10 cellular contexts compared by ENCODE assay signal in genomic region chr16:4675864-4676786, GRCh38. TPM values are rescaled to one million over a fixed set of nuclear protein-coding genes. Genes with fewer than 3 reads are reported as not detected.
DNase-seq lines count a peak whose midpoint lies in the region; ATAC-seq and TF ChIP-seq lines count a peak whose summit lies in the region.
"Had no signal": no experiment of that assay in that cellular context is flagged by ENCODE, and none has a peak within 500 bp of the region (broad histone marks: within the 10 kb centered on the region; RNA-seq: fewer than 3 reads in every experiment).

No MANE protein-coding gene starts in this region.

- H4K20me1 ChIP-seq in PC-9 (ENCODE audit: insufficient read depth), result no peaks in the 10 kb centered on the region

- H3K27ac ChIP-seq in cardiac muscle cell (peak overlapping the region; percentile 82), thymus (ENCODE audit: low read depth) (peak overlapping the region; percentile 44), PC-9 (no peak overlapping the region)

- H3K9me2 ChIP-seq in PC-9 (ENCODE audit: insufficient read depth), result no peaks in the 10 kb centered on the region

- no peaks in the 10 kb centered on the region for H3K27me3 ChIP-seq in cardiac muscle cell
- no peaks in the 10 kb centered on the region for H3K27me3 ChIP-seq in thymus (ENCODE audit: control insufficient read depth, insufficient read depth)
- H3K27me3 ChIP-seq in PC-9 (ENCODE audit: insufficient read depth, low read depth), result no peaks in the 10 kb centered on the region

- no peaks in the 10 kb centered on the region for H3K9me3 Mint-ChIP-seq in activated T-helper 2 cell treated with anti-CD3 and anti-CD28 coated beads, Interferon-gamma antibody, Interleukin-2, Interleukin-4, amounts not matched to agents 10 μg/mL and 5 μg/mL and 100 μg/mL, durations not matched to agents 14 hours and 24 hours and 36 hours

- H3K79me2 ChIP-seq in PC-9 (ENCODE audit: low read depth), result no peaks in the 10 kb centered on the region

- BruUV-seq in PC-9 (replicated peaks; lab: Mats Ljungman, UMichigan), result no TSS peak

- H3K36me3 ChIP-seq in cardiac muscle cell (peaks cover 3% of the 10 kb centered on the region), thymus (ENCODE audit: control insufficient read depth, insufficient read depth) (peaks cover 42% of the 10 kb centered on the region), PC-9 (ENCODE audit: low read depth) (no peaks in the 10 kb centered on the region)

- H3K4me2 ChIP-seq in PC-9, result no peak overlapping the region

- H3K36me3 Mint-ChIP-seq in activated T-helper 2 cell treated with anti-CD3 and anti-CD28 coated beads, Interferon-gamma antibody, Interleukin-2, Interleukin-4, amounts not matched to agents 10 μg/mL and 5 μg/mL and 100 μg/mL, durations not matched to agents 14 hours and 24 hours and 36 hours (ENCODE audit: low read depth), result peaks cover 29% of the 10 kb centered on the region

- no peak overlapping the region for H3K4me3 ChIP-seq in cardiac muscle cell
- no peak overlapping the region for H3K4me3 ChIP-seq in thymus (ENCODE audit: low read length)
- H3K4me3 ChIP-seq in PC-9, result no peak overlapping the region

- H3K4me1 ChIP-seq in cardiac muscle cell (ENCODE audit: low read depth) (peaks cover 13% of the 10 kb centered on the region), thymus (ENCODE audit: control insufficient read depth, insufficient read depth, low read length) (peaks cover 6% of the 10 kb centered on the region), PC-9 (replicated peaks; ENCODE audit: insufficient read depth) (peaks cover 25% of the 10 kb centered on the region)

- H3K27me3 Mint-ChIP-seq in activated T-helper 2 cell treated with anti-CD3 and anti-CD28 coated beads, Interferon-gamma antibody, Interleukin-2, Interleukin-4, amounts not matched to agents 10 μg/mL and 5 μg/mL and 100 μg/mL, durations not matched to agents 14 hours and 24 hours and 36 hours (ENCODE audit: low read depth), result no peaks in the 10 kb centered on the region

- no peak overlapping the region for H2AFZ ChIP-seq in PC-9

- H3K4me3 Mint-ChIP-seq in activated T-helper 2 cell treated with anti-CD3 and anti-CD28 coated beads, Interferon-gamma antibody, Interleukin-2, Interleukin-4, amounts not matched to agents 10 μg/mL and 5 μg/mL and 100 μg/mL, durations not matched to agents 14 hours and 24 hours and 36 hours (ENCODE audit: low read depth), result peak overlapping the region; percentile 67

- peak in 1 of 2 donors; percentile 46 for DNase-seq in cardiac muscle cell (ENCODE audit: low read depth in 1 of 2, low spot score in 1 of 2)
- DNase-seq in cardiac septum (ENCODE audit: low spot score), result no peak
- DNase-seq in activated T-helper 2 cell treated with anti-CD3 and anti-CD28 coated beads, Interferon-gamma antibody, Interleukin-2, Interleukin-4, amounts not matched to agents 10 μg/mL and 5 μg/mL and 100 μg/mL, durations not matched to agents 14 hours and 24 hours and 36 hours (ENCODE audit: low spot score), result peak; percentile 74
- peak; percentile 53 for DNase-seq in mucosa of gallbladder (ENCODE audit: low spot score)
- DNase-seq in PC-9, result no peak
- no peak for DNase-seq in DMS53 (lab: John Stamatoyannopoulos, UW)
- DNase-seq: ACHN, aorta had no signal

- peaks cover 20% of the 10 kb centered on the region for H3K4me1 Mint-ChIP-seq in activated T-helper 2 cell treated with anti-CD3 and anti-CD28 coated beads, Interferon-gamma antibody, Interleukin-2, Interleukin-4, amounts not matched to agents 10 μg/mL and 5 μg/mL and 100 μg/mL, durations not matched to agents 14 hours and 24 hours and 36 hours (ENCODE audit: low read depth)

- WGBS in thymus, result 46% methylated on average over 23 of the region's 23 CpGs

- intact Hi-C loops in cardiac septum (cut with DNase I), result no loop called here
- intact Hi-C loops in activated T-helper 2 cell treated with anti-CD3 and anti-CD28 coated beads, Interferon-gamma antibody, Interleukin-2, Interleukin-4, amounts not matched to agents 10 μg/mL and 5 μg/mL and 100 μg/mL, durations not matched to agents 14 hours and 24 hours and 36 hours (cut with micrococcal nuclease), result loop anchor here (1.0 to 5.0 kb wide), 2 partner anchors 12 to 139 kb away; partner anchors contain the start of gene CDIP1
- intact Hi-C loops in PC-9 (cut with micrococcal nuclease; ENCODE audit: unreplicated experiment), result no loop called here

- POLR2A ChIA-PET in PC-9 (lab: Charles Lee; ENCODE audit: unreplicated experiment), result no interaction called here

- H3K27ac Mint-ChIP-seq in activated T-helper 2 cell treated with anti-CD3 and anti-CD28 coated beads, Interferon-gamma antibody, Interleukin-2, Interleukin-4, amounts not matched to agents 10 μg/mL and 5 μg/mL and 100 μg/mL, durations not matched to agents 14 hours and 24 hours and 36 hours, result peak overlapping the region; percentile 96

- no peaks in the 10 kb centered on the region for H3K9me3 ChIP-seq in cardiac muscle cell (ENCODE audit: low read depth)
- H3K9me3 ChIP-seq in thymus (ENCODE audit: control insufficient read depth), result no peaks in the 10 kb centered on the region
- H3K9me3 ChIP-seq in PC-9 (ENCODE audit: insufficient read depth, low read depth), result no peaks in the 10 kb centered on the region

- CTCF ChIA-PET in PC-9 (lab: Charles Lee), result no interaction called here

- no peak for ATAC-seq in HG03565 (IDR thresholded peaks at IDR 0.05; ENCODE audit: unreplicated experiment)

- no peak for TF ChIP-seq CTCF in cardiac muscle cell (IDR thresholded peaks at IDR 0.05; ENCODE audit: low read depth, low read length)
- TF ChIP-seq CTCF in PC-9 (conservative IDR thresholded peaks at IDR 0.05), result no peak

- H3F3A ChIP-seq in PC-9 (ENCODE audit: insufficient read depth, low read depth), result peaks cover 28% of the 10 kb centered on the region

RNA-seq across cellular contexts. Expression of gene NUDT16L1, which starts 17.2 kb away (rescaled TPM):
- total RNA-seq in cardiac muscle cell, result 84.4 and 139 TPM in 2 replicates
- polyA plus RNA-seq in cardiac muscle cell, result 141 and 157 TPM in 2 replicates
- total RNA-seq in cardiac septum, result 43.7 TPM
- 34.1 and 35.5 TPM in 2 replicates for total RNA-seq in activated T-helper 2 cell treated with anti-CD3 and anti-CD28 coated beads, Interferon-gamma antibody, Interleukin-2, Interleukin-4, amounts not matched to agents 10 μg/mL and 5 μg/mL and 100 μg/mL, durations not matched to agents 14 hours and 24 hours and 36 hours
- 67.0 TPM for total RNA-seq in mucosa of gallbladder
- 37.1 TPM for polyA plus RNA-seq in thymus
- 25.7 and 37.5 TPM in 2 replicates for total RNA-seq in PC-9 (2021)

RNA-seq across cellular contexts. Expression of gene MGRN1, which starts 51.5 kb away (rescaled TPM):
- 58.2 and 66.6 TPM in 2 replicates for total RNA-seq in cardiac muscle cell
- 42.6 and 47.2 TPM in 2 replicates for polyA plus RNA-seq in cardiac muscle cell
- total RNA-seq in cardiac septum, result 45.3 TPM
- 124 TPM in 2 replicates for total RNA-seq in activated T-helper 2 cell treated with anti-CD3 and anti-CD28 coated beads, Interferon-gamma antibody, Interleukin-2, Interleukin-4, amounts not matched to agents 10 μg/mL and 5 μg/mL and 100 μg/mL, durations not matched to agents 14 hours and 24 hours and 36 hours
- total RNA-seq in mucosa of gallbladder, result 127 TPM
- polyA plus RNA-seq in thymus, result 16.0 TPM
- 67.9 and 70.4 TPM in 2 replicates for total RNA-seq in PC-9 (2021)

RNA-seq across cellular contexts. Expression of gene ANKS3, which starts 57.9 kb away (rescaled TPM):
- total RNA-seq in cardiac muscle cell, result 38.7 and 40.3 TPM in 2 replicates
- 35.2 and 37.6 TPM in 2 replicates for polyA plus RNA-seq in cardiac muscle cell
- total RNA-seq in cardiac septum, result 9.9 TPM
- 18.6 and 20.6 TPM in 2 replicates for total RNA-seq in activated T-helper 2 cell treated with anti-CD3 and anti-CD28 coated beads, Interferon-gamma antibody, Interleukin-2, Interleukin-4, amounts not matched to agents 10 μg/mL and 5 μg/mL and 100 μg/mL, durations not matched to agents 14 hours and 24 hours and 36 hours
- 27.1 TPM for total RNA-seq in mucosa of gallbladder
- polyA plus RNA-seq in thymus, result 34.0 TPM
- 32.8 and 35.0 TPM in 2 replicates for total RNA-seq in PC-9 (2021)

RNA-seq across cellular contexts. Expression of gene DNAAF8, which starts 58.2 kb away (rescaled TPM):
- 0.77 and 1.2 TPM in 2 replicates for total RNA-seq in cardiac muscle cell
- polyA plus RNA-seq in cardiac muscle cell, result 0.07 and 1.2 TPM in 2 replicates
- total RNA-seq in cardiac septum, result 0.65 TPM
- total RNA-seq in activated T-helper 2 cell treated with anti-CD3 and anti-CD28 coated beads, Interferon-gamma antibody, Interleukin-2, Interleukin-4, amounts not matched to agents 10 μg/mL and 5 μg/mL and 100 μg/mL, durations not matched to agents 14 hours and 24 hours and 36 hours, result 0.11 TPM in 1 of 2 replicates, not detected in the other
- 2.5 TPM for total RNA-seq in mucosa of gallbladder
- polyA plus RNA-seq in thymus, result 1.1 TPM
- total RNA-seq in PC-9 (2021), result 1.8 and 2.4 TPM in 2 replicates

Comparison
In these comparisons a context has a peak if more than half of its experiments do, and no peak if none do; other contexts are left out.
1. DNase-seq: peak in activated T-helper 2 cell treated with anti-CD3 and anti-CD28 coated beads, Interferon-gamma antibody, Interleukin-2, Interleukin-4, amounts not matched to agents 10 μg/mL and 5 μg/mL and 100 μg/mL, durations not matched to agents 14 hours and 24 hours and 36 hours (single experiment) and mucosa of gallbladder (single experiment); none in cardiac septum (single experiment), PC-9 (0 of 2) and DMS53 (single experiment).